In the genomic region with DNA sequence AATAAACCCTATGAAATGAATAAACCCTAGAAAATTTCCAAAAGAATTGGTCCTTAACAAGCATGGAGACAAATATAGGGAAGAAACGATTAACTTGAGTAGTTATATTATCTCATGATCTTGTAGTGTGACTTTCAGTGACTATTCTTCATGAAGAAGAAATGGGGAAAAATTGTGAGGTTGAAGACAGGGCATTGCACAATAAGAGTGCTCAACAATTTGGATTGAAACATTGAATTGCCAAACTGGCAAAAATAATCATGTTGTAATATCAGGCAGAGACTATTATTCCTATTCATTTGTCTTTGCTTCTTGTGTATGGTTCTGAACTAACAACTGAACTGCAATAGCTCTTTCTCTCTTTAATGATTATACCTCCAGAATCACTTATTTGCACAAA, we compare ENCODE assay signal across 33 cellular contexts.
DNase-seq lines count a peak whose midpoint lies in the region; ATAC-seq, FAIRE-seq and TF ChIP-seq lines count a peak whose summit lies in the region.
"Had no signal": no experiment of that assay in that cellular context is flagged by ENCODE, and none has a peak within 500 bp of the region (broad histone marks: within the 10 kb centered on the region; RNA-seq: fewer than 3 reads in every experiment).

No MANE protein-coding gene starts in this region.

- no peak overlapping the region for H3K9ac ChIP-seq in HepG2 (ENCODE audit: insufficient read depth, low read depth, low read length)
- H3K9ac ChIP-seq in IMR-90 (ENCODE audit: low read depth, low read length), result no peak overlapping the region
- H3K9ac ChIP-seq in neural cell (ENCODE audit: low read length), result no peak overlapping the region
- no peak overlapping the region for H3K9ac ChIP-seq in kidney (ENCODE audit: low read length in 2 of 2)
- H3K9ac ChIP-seq: BLaER1; BLaER1 treated with 17β-estradiol and CSF1 and Interleukin-3, amounts not matched to agents 10 nM and 100 nM had no signal

- CTCF ChIA-PET in HepG2 (lab: Yijun Ruan, JAX; ENCODE audit: low intra/inter-chr PET ratio, low total read pairs) (no interaction called here), IMR-90 (lab: Yijun Ruan, JAX) (no interaction called here)

- in situ Hi-C loops in HepG2 (cut with HindIII; ENCODE audit: extremely low pct_ligation_motif_present, low pct_unique_long_range_greater_than_20kb) (no loop called here), IMR-90 (cut with MboI; ENCODE audit: low sequenced_read_pairs) (no loop called here)

- H3K4me2 ChIP-seq in HepG2 (ENCODE audit: low read depth, low read length), result no peak overlapping the region
- H3K4me2 ChIP-seq in IMR-90 (ENCODE audit: low read depth, low read length), result no peak overlapping the region
- H3K4me2 ChIP-seq in neural cell (ENCODE audit: low read length), result peak overlapping the region; percentile 44
- H3K4me2 ChIP-seq: A549; BLaER1; BLaER1 treated with 17β-estradiol and CSF1 and Interleukin-3, amounts not matched to agents 10 nM and 100 nM had no signal

- TF ChIP-seq CTCF in HepG2 (CRISPR knock-in tag; IDR thresholded peaks at IDR 0.05) (no peak), right lobe of liver (IDR thresholded peaks at IDR 0.05) (no peak), IMR-90 (conservative IDR thresholded peaks at IDR 0.05; ENCODE audit: low read depth, low read length) (no peak), neural cell (IDR thresholded peaks at IDR 0.05; ENCODE audit: poor library complexity, severe bottlenecking) (no peak), kidney (IDR thresholded peaks at IDR 0.05; ENCODE audit: borderline replicate concordance, extremely low read depth, insufficient read depth) (no peak)

- no peak for ATAC-seq in HepG2
- no peak for ATAC-seq in right lobe of liver
- no peak for ATAC-seq in IMR-90 (ENCODE audit: low read depth)
- no peak for ATAC-seq in GM21360 (IDR thresholded peaks at IDR 0.05; ENCODE audit: unreplicated experiment)
- ATAC-seq: A549; CD8-positive, alpha-beta T cell had no signal

- BruUV-seq in HepG2 (replicated peaks; lab: Mats Ljungman, UMichigan) (no TSS peak), IMR-90 (replicated peaks; lab: Mats Ljungman, UMichigan) (no TSS peak)

- H3K79me2 ChIP-seq in HepG2 (ENCODE audit: insufficient read depth, low read length), result no peaks in the 10 kb centered on the region
- no peaks in the 10 kb centered on the region for H3K79me2 ChIP-seq in neural cell (replicated peaks; ENCODE audit: insufficient read depth, low read length)

- H2AK9ac ChIP-seq in IMR-90 (replicated peaks; ENCODE audit: low read depth, low read length, poor library complexity), result no peak overlapping the region

- H4K20me1 ChIP-seq in HepG2 (ENCODE audit: insufficient read depth, low read length), result no peaks in the 10 kb centered on the region
- no peaks in the 10 kb centered on the region for H4K20me1 ChIP-seq in IMR-90 (ENCODE audit: insufficient read depth, low read length)
- no peaks in the 10 kb centered on the region for H4K20me1 ChIP-seq in neural cell (ENCODE audit: insufficient read depth)
- H4K20me1 ChIP-seq: BLaER1; BLaER1 treated with 17β-estradiol and CSF1 and Interleukin-3, amounts not matched to agents 10 nM and 100 nM had no signal

- H3K27me3 ChIP-seq in HepG2 (ENCODE audit: control insufficient read depth in 1 of 2, insufficient read depth in 2 of 2, low read length in 2 of 2), result no peaks in the 10 kb centered on the region
- no peaks in the 10 kb centered on the region for H3K27me3 ChIP-seq in right lobe of liver
- H3K27me3 ChIP-seq in IMR-90 (ENCODE audit: control insufficient read depth, insufficient read depth, low read length), result no peaks in the 10 kb centered on the region
- no peaks in the 10 kb centered on the region for H3K27me3 ChIP-seq in neural cell (ENCODE audit: insufficient read depth, low read depth, low read length)
- H3K27me3 ChIP-seq: BE2C; BLaER1; BLaER1 treated with 17β-estradiol and CSF1 and Interleukin-3, amounts not matched to agents 10 nM and 100 nM had no signal

- H3K4me1 ChIP-seq in HepG2 (ENCODE audit: insufficient read depth, low read length) (no peaks in the 10 kb centered on the region), right lobe of liver (no peaks in the 10 kb centered on the region), IMR-90 (ENCODE audit: control insufficient read depth, insufficient read depth, low read length) (no peaks in the 10 kb centered on the region), kidney (ENCODE audit: control insufficient read depth in 1 of 2, insufficient read depth in 1 of 2, low read depth in 1 of 2, low read length in 2 of 2) (no peaks in the 10 kb centered on the region)
- H3K4me1 ChIP-seq: A549; BE2C; BLaER1; BLaER1 treated with 17β-estradiol and CSF1 and Interleukin-3, amounts not matched to agents 10 nM and 100 nM; Caco-2 had no signal

- dilution Hi-C loops in IMR-90 (cut with HindIII; ENCODE audit: low sequenced_read_pairs, unreplicated experiment), result no loop called here

- H2AFZ ChIP-seq in HepG2 (ENCODE audit: low read length), result no peak overlapping the region
- no peak overlapping the region for H2AFZ ChIP-seq in IMR-90 (replicated peaks; ENCODE audit: low read length, poor library complexity)
- no peak overlapping the region for H2AFZ ChIP-seq in neural cell (ENCODE audit: low read depth, low read length)

- H3K23ac ChIP-seq in IMR-90 (ENCODE audit: low read depth, low read length), result no peak overlapping the region

- H3K4me3 ChIP-seq in HepG2 (replicated peaks in 1 of 3; ENCODE audit: insufficient read depth in 1 of 3, low read depth in 2 of 3, low read length in 3 of 3), result no peak overlapping the region
- no peak overlapping the region for H3K4me3 ChIP-seq in right lobe of liver
- no peak overlapping the region for H3K4me3 ChIP-seq in IMR-90 (ENCODE audit: insufficient read depth, low read depth, low read length)
- no peak overlapping the region for H3K4me3 ChIP-seq in neural cell (ENCODE audit: low read length)
- H3K4me3 ChIP-seq in kidney (ENCODE audit: low read length in 2 of 2), result no peak overlapping the region
- H3K4me3 ChIP-seq: A549; BLaER1; BLaER1 treated with 17β-estradiol and CSF1 and Interleukin-3, amounts not matched to agents 10 nM and 100 nM had no signal

- H3K36me3 ChIP-seq in HepG2 (replicated peaks in 1 of 2; ENCODE audit: control insufficient read depth in 1 of 2, insufficient read depth in 2 of 2, low read length in 2 of 2) (no peaks in the 10 kb centered on the region), right lobe of liver (no peaks in the 10 kb centered on the region), IMR-90 (ENCODE audit: control insufficient read depth, insufficient read depth, low read length) (no peaks in the 10 kb centered on the region), neural cell (ENCODE audit: insufficient read depth, low read length) (no peaks in the 10 kb centered on the region), kidney (ENCODE audit: control insufficient read depth in 1 of 2, insufficient read depth in 2 of 2, low read length in 2 of 2) (no peaks in the 10 kb centered on the region)
- H3K36me3 ChIP-seq: BE2C; BLaER1; BLaER1 treated with 17β-estradiol and CSF1 and Interleukin-3, amounts not matched to agents 10 nM and 100 nM had no signal

- TF ChIP-seq EP300 in HepG2 (IDR thresholded peaks at IDR 0.05; ENCODE audit: low read depth in 2 of 2, low read length in 2 of 2) (no peak), HepG2 (CRISPR knock-in tag; IDR thresholded peaks at IDR 0.05; ENCODE audit: borderline replicate concordance) (no peak), neural cell (conservative IDR thresholded peaks at IDR 0.05; ENCODE audit: poor library complexity, severe bottlenecking) (no peak)

- H2BK5ac ChIP-seq in IMR-90 (ENCODE audit: low read depth, low read length, poor library complexity, severe bottlenecking), result no peak overlapping the region

- 3% methylated on average over 1 of the region's 1 CpG for WGBS in HepG2 (ENCODE audit: low lambda C conversion rate)
- 33% methylated on average over 1 of the region's 1 CpG for WGBS in right lobe of liver (ENCODE audit: insufficient coverage, low coverage, low lambda C conversion rate, missing lambda C conversion rate)
- no CpG with 5 or more reads among the region's 1 CpG for WGBS in IMR-90 (ENCODE audit: extremely low coverage in 2 of 2, insufficient read length in 1 of 2), 2 experiments

- no peaks in the 10 kb centered on the region for H3F3A ChIP-seq in neural cell (ENCODE audit: insufficient read depth, low read length, poor library complexity, severe bottlenecking)

- H3K14ac ChIP-seq in IMR-90 (replicated peaks; ENCODE audit: low read depth, low read length), result no peak overlapping the region

- no peak overlapping the region for H3K4ac ChIP-seq in IMR-90 (ENCODE audit: low read depth, low read length)

- H2BK20ac ChIP-seq in IMR-90 (ENCODE audit: low read depth, low read length), result no peak overlapping the region

- DNase-seq in HepG2 (ENCODE audit: low spot score) (no peak), right lobe of liver (no peak), IMR-90 (no peak), kidney (no peak)
- DNase-seq: 8988T; ACHN; AML-193; BE2C; C1 segment of cervical spinal cord; Caco-2; Calu3; CD4-positive, alpha-beta memory T cell; CD4-positive, alpha-beta T cell; CD4-positive, CD25-positive, alpha-beta regulatory T cell; CD8-positive, alpha-beta memory T cell; CD8-positive, alpha-beta T cell; COR-L47; DMS 273 treated with DMSO at 0.1 percent for 48 hours; DMS153; DMS53; DMS79; DMS79 treated with DMSO at 0.1 percent for 48 hours; DND-41; EL had no signal

- TF ChIP-seq POLR2A in HepG2 (IDR thresholded peaks at IDR 0.05; ENCODE audit: insufficient read depth in 1 of 2, low read depth in 2 of 2, low read length in 2 of 2) (no peak), right lobe of liver (IDR thresholded peaks at IDR 0.05) (no peak), IMR-90 (IDR thresholded peaks at IDR 0.05; ENCODE audit: low read depth, low read length) (no peak)

- H3K79me1 ChIP-seq in IMR-90 (ENCODE audit: low read depth in 1 of 2, low read length in 2 of 2), result no peaks in the 10 kb centered on the region

- H3K9me3 ChIP-seq in HepG2 (ENCODE audit: low read length) (peaks cover 18% of the 10 kb centered on the region; the same call in 1 of the 2 replicates), right lobe of liver (no peaks in the 10 kb centered on the region), IMR-90 (ENCODE audit: control insufficient read depth, insufficient read depth, low read length) (no peaks in the 10 kb centered on the region), neural cell (ENCODE audit: low read length) (no peaks in the 10 kb centered on the region), kidney (ENCODE audit: control insufficient read depth in 1 of 2, low read length in 2 of 2) (no peaks in the 10 kb centered on the region)
- H3K9me3 ChIP-seq: A549; BE2C; BLaER1; BLaER1 treated with 17β-estradiol and CSF1 and Interleukin-3, amounts not matched to agents 10 nM and 100 nM; Caco-2 had no signal

- no peak overlapping the region for H2BK15ac ChIP-seq in IMR-90 (ENCODE audit: low read depth, low read length)

- no peak overlapping the region for H2BK120ac ChIP-seq in IMR-90 (ENCODE audit: low read depth, low read length)

- POLR2A ChIA-PET in HepG2 (lab: Yijun Ruan, JAX), result no interaction called here
- POLR2A ChIA-PET in IMR-90 (lab: Charles Lee; ENCODE audit: unreplicated experiment), result no interaction called here

- intact Hi-C loops in HepG2 (cut with micrococcal nuclease; ENCODE audit: unreplicated experiment) (no loop called here), right lobe of liver (cut with DNase I) (no loop called here), IMR-90 (cut with micrococcal nuclease) (no loop called here), kidney (cut with DNase I) (no loop called here)

- H2AK5ac ChIP-seq in IMR-90 (ENCODE audit: low read depth, low read length), result no peak overlapping the region

- H4K91ac ChIP-seq in IMR-90 (ENCODE audit: insufficient read depth, low read depth, low read length), result no peak overlapping the region

- H3K27ac ChIP-seq in HepG2 (ENCODE audit: extremely low read length, insufficient read depth, low read length), result no peak overlapping the region
- no peak overlapping the region for H3K27ac ChIP-seq in right lobe of liver
- H3K27ac ChIP-seq in IMR-90 (ENCODE audit: insufficient read depth, low read length), result no peak overlapping the region
- peak overlapping the region; percentile 29 for H3K27ac ChIP-seq in neural cell (ENCODE audit: low read length)
- no peak overlapping the region for H3K27ac ChIP-seq in kidney (ENCODE audit: low read depth in 2 of 2, low read length in 2 of 2)
- H3K27ac ChIP-seq: 22Rv1; A549; BLaER1; BLaER1 treated with 17β-estradiol and CSF1 and Interleukin-3, amounts not matched to agents 10 nM and 100 nM; C4-2B had no signal

- no peaks in the 10 kb centered on the region for H3K9me2 ChIP-seq in neural cell (ENCODE audit: insufficient read depth, low read length)

- H4K8ac ChIP-seq in IMR-90 (ENCODE audit: low read depth in 2 of 2, low read length in 2 of 2), result no peak overlapping the region

- FAIRE-seq in HepG2 (lab: Jason Lieb, UNC), result no peak
- no peak for FAIRE-seq in kidney (lab: Jason Lieb, UNC)
- FAIRE-seq: A204.1, A549, D721Med had no signal

- no peak overlapping the region for H3K56ac ChIP-seq in IMR-90 (ENCODE audit: extremely low read depth, insufficient read depth, low read length)

- no peak overlapping the region for H3K18ac ChIP-seq in IMR-90 (ENCODE audit: low read depth, low read length)

- no peaks in the 10 kb centered on the region for H3K9me1 ChIP-seq in IMR-90 (ENCODE audit: insufficient read depth, low read length)

- no peak for TF ChIP-seq RAD21 in HepG2 (CRISPR knock-in tag; IDR thresholded peaks at IDR 0.05)
- no peak for TF ChIP-seq RAD21 in IMR-90 (IDR thresholded peaks at IDR 0.05; ENCODE audit: low read length)
- TF ChIP-seq RAD21 in neural cell (conservative IDR thresholded peaks at IDR 0.05), result no peak

- H4K5ac ChIP-seq in IMR-90 (ENCODE audit: low read depth, low read length), result no peak overlapping the region
